In the genomic region with DNA sequence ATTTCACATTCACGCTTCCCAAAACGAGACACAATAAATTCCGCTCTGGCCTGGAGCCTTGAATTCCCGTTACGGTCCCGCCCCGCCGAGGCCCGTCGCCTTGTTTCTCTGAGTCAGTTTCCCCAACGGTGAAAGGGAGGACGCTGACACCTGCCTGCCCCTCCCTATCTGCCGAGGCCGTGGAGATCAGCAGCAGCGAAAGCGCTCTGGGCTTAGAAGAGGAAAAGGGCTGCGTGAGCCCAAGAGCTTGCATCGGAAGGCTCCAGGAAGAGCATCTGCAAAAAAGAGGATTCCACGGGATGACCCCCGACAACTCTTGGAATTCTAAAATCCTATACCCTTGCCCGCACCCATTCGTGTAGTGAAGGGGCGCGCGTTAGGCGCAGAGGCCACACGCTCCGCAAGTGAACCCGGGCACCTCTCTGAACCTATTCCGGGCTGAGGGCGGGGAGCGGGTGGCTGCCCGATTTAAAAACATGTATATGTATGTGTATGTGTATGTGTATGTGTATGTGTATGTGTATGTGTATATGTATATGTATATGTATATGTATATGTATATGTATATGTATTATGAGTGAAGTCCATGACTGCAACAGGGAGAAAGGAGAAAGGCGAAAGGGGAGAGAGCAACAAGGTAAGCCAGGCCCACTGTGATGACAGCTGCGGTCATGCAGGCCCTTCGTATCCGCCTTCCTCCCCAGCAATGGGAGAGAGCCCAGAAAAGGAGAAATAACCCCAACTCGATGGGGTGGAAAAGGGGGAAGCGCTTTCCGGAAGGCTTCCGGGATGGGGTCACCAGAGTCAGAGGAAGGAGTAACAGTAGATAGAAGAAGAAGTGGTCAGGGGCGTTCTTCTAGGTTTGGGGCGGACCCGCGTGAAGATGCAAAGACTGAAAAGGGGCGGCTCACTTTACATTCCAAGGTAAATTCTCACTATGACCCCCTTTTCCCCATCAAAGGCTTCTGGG, we compare ENCODE assay signal across 8 cellular contexts. TPM values are rescaled to one million over a fixed set of nuclear protein-coding genes. Genes with fewer than 3 reads are reported as not detected.
DNase-seq lines count a peak whose midpoint lies in the region; ATAC-seq, FAIRE-seq and TF ChIP-seq lines count a peak whose summit lies in the region.

No MANE protein-coding gene starts in this region.

- H3K9me3 ChIP-seq in endothelial cell of umbilical vein (replicated peaks; ENCODE audit: control insufficient read depth, insufficient read depth, low read length) (no peaks in the 10 kb centered on the region), stomach (no peaks in the 10 kb centered on the region)

- H3K36me3 ChIP-seq in endothelial cell of umbilical vein (ENCODE audit: control insufficient read depth in 2 of 2, extremely low read depth in 1 of 2, insufficient read depth in 2 of 2, low read length in 2 of 2) (no peaks in the 10 kb centered on the region), stomach (no peaks in the 10 kb centered on the region)

- no peak for TF ChIP-seq CTCF in endothelial cell of umbilical vein (IDR thresholded peaks at IDR 0.05; ENCODE audit: extremely low read depth in 1 of 2, insufficient read depth in 1 of 2, low read depth in 1 of 2, low read length in 2 of 2)
- TF ChIP-seq CTCF in natural killer cell (IDR thresholded peaks at IDR 0.05), result no peak
- no peak for TF ChIP-seq CTCF in stomach (IDR thresholded peaks at IDR 0.05)

- peak; percentile 6 for DNase-seq in SHP77 treated with DMSO at 0.1 percent for 48 hours (lab: John Stamatoyannopoulos, UW)
- DNase-seq in SHP77 (lab: John Stamatoyannopoulos, UW), result no peak
- DNase-seq in M059J (ENCODE audit: low read depth), result peak; percentile 49
- peak; percentile 75 to 78 for DNase-seq in activated CD4-positive, alpha-beta T cell treated with anti-CD3 and anti-CD28 coated beads, Interleukin-2, amount 50 U/mL, for 48 hours
- DNase-seq in endothelial cell of umbilical vein (ENCODE audit: low read depth, low spot score), result no peak
- no peak for DNase-seq in natural killer cell
- DNase-seq in stomach, result peak; percentile 63
- DNase-seq in HuH-7 (ENCODE audit: low spot score), result no peak

- H3K27me3 ChIP-seq in endothelial cell of umbilical vein (ENCODE audit: control insufficient read depth in 2 of 2, insufficient read depth in 2 of 2, low read length in 2 of 2) (no peaks in the 10 kb centered on the region), stomach (no peaks in the 10 kb centered on the region)

- intact Hi-C loops in endothelial cell of umbilical vein (cut with micrococcal nuclease) (loop anchor here (2.0 to 5.0 kb wide), 2 partner anchors 113 to 460 kb away; a partner anchor contains a TSS), natural killer cell (cut with micrococcal nuclease) (loop anchor here (2.0 to 5.0 kb wide), 3 partner anchors 105 to 455 kb away; a partner anchor contains a TSS), stomach (cut with DNase I; ENCODE audit: low total_unique reads) (loop anchor here (10.0 kb wide), 1 partner anchor 113 kb away; no protein-coding TSS in a partner anchor)

- dilution Hi-C loops in endothelial cell of umbilical vein (cut with MboI; ENCODE audit: extremely low pct_ligation_motif_present, low sequenced_read_pairs), result no loop called here

- TF ChIP-seq POLR2A in endothelial cell of umbilical vein (IDR thresholded peaks at IDR 0.05; ENCODE audit: low read depth, low read length) (no peak), stomach (IDR thresholded peaks at IDR 0.05) (no peak)

- H3K36me3 Mint-ChIP-seq in natural killer cell, result no peaks in the 10 kb centered on the region

- H3K27ac ChIP-seq in endothelial cell of umbilical vein (ENCODE audit: insufficient read depth, low read depth, low read length), result peak overlapping the region; percentile 69
- H3K27ac ChIP-seq in stomach, result peak overlapping the region; percentile 90 to 97 (median 92)

- peak; percentile 13 for TF ChIP-seq EP300 in stomach (IDR thresholded peaks at IDR 0.05)

- FAIRE-seq in endothelial cell of umbilical vein (lab: Jason Lieb, UNC), result no peak

- peak in 1 of 3 donors; percentile 7 for ATAC-seq in natural killer cell

- peak overlapping the region; percentile 77 for H3K4me2 ChIP-seq in endothelial cell of umbilical vein (ENCODE audit: insufficient read depth, low read length)

- H2AFZ ChIP-seq in endothelial cell of umbilical vein (ENCODE audit: low read depth, low read length), result peak overlapping the region; percentile 84

- peaks cover 35% of the 10 kb centered on the region for H3K79me2 ChIP-seq in endothelial cell of umbilical vein (ENCODE audit: control insufficient read depth, insufficient read depth, low read length)

- POLR2A ChIA-PET in endothelial cell of umbilical vein (lab: Charles Lee), result interaction anchor here (0.6 to 1.0 kb wide), 5 partner anchors 8 to 201 kb away, joined by 3 to 4 read pairs (median 3); no protein-coding TSS in a partner anchor

- H3K27ac Mint-ChIP-seq in natural killer cell, result peak overlapping the region; percentile 97

- peak overlapping the region; percentile 23 to 65 (median 40) for H3K4me3 ChIP-seq in endothelial cell of umbilical vein (replicated peaks in 1 of 3; ENCODE audit: insufficient read depth in 1 of 3, low read depth in 1 of 3, low read length in 3 of 3)
- peak overlapping the region; percentile 85 to 98 (median 94) for H3K4me3 ChIP-seq in stomach

- no peaks in the 10 kb centered on the region for H3K9me3 Mint-ChIP-seq in natural killer cell

- peaks cover 34 to 39% of the 10 kb centered on the region in 2 donors for H3K4me1 Mint-ChIP-seq in natural killer cell

- H3K9ac ChIP-seq in endothelial cell of umbilical vein (replicated peaks; ENCODE audit: extremely low read depth, insufficient read depth, low read length), result peak overlapping the region; percentile 75

- no peaks in the 10 kb centered on the region for H4K20me1 ChIP-seq in endothelial cell of umbilical vein (replicated peaks; ENCODE audit: control insufficient read depth, extremely low read depth, insufficient read depth, low read length)

- CTCF ChIA-PET in endothelial cell of umbilical vein (lab: Charles Lee), result interaction anchor here (0.7 to 4.9 kb wide), 10 partner anchors 9 to 261 kb away, joined by 3 to 29 read pairs (median 5); no protein-coding TSS in a partner anchor

- no peaks in the 10 kb centered on the region for H3K9me1 ChIP-seq in endothelial cell of umbilical vein (replicated peaks; ENCODE audit: control insufficient read depth, extremely low read depth, insufficient read depth, low read length)

- TSS peak; percentile 99 for BruUV-seq in endothelial cell of umbilical vein (replicated peaks; lab: Mats Ljungman, UMichigan)

- H3K4me3 Mint-ChIP-seq in natural killer cell, result peak overlapping the region; percentile 95

- H3K4me1 ChIP-seq in endothelial cell of umbilical vein (ENCODE audit: control insufficient read depth, extremely low read depth, insufficient read depth, low read length), result peaks cover 21% of the 10 kb centered on the region
- H3K4me1 ChIP-seq in stomach, result peaks cover 4 to 42% (median 36%) of the 10 kb centered on the region in 4 donors

- H3K27me3 Mint-ChIP-seq in natural killer cell (ENCODE audit: low read depth in 2 of 2), result no peaks in the 10 kb centered on the region

- WGBS in stomach, 5 donors, result 19 to 22% (median 21%) methylated on average over 46 of the region's 46 CpGs

TF ChIP-seq in endothelial cell of umbilical vein, 7 proteins besides CTCF, POLR2A, EP300 and RAD21:
- TF ChIP-seq MYC (IDR thresholded peaks at IDR 0.05; ENCODE audit: low read depth, low read length) (no peak), POLR2AphosphoS5 (IDR thresholded peaks at IDR 0.05; ENCODE audit: insufficient read depth, low read depth, low read length) (no peak), JUN (IDR thresholded peaks at IDR 0.05; ENCODE audit: borderline replicate concordance, insufficient read depth, insufficient read length, low read depth) (no peak), EZH2 (IDR thresholded peaks at IDR 0.05; ENCODE audit: borderline replicate concordance, low read depth, low read length, severe bottlenecking) (no peak), FOS (IDR thresholded peaks at IDR 0.05; ENCODE audit: borderline replicate concordance, insufficient read depth, low read length) (no peak)
- TF ChIP-seq, protein P1, sequence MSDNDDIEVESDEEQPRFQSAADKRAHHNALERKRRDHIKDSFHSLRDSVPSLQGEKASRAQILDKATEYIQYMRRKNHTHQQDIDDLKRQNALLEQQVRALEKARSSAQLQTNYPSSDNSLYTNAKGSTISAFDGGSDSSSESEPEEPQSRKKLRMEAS (IDR thresholded peaks at IDR 0.05; ENCODE audit: insufficient read depth, insufficient read length), result no peak
TF ChIP-seq in endothelial cell of umbilical vein: peak in this region for 0.

RNA-seq across cellular contexts. Expression of a gene that starts 0.9 kb away (rescaled TPM):
- 25.4 and 25.8 TPM in 2 replicates for total RNA-seq in M059J (2014; rRNA removed; shearing (Covaris generic))
- total RNA-seq in endothelial cell of umbilical vein, result 44.1 and 48.6 TPM in 2 replicates
- 11.6 and 13.6 TPM in 2 replicates for polyA plus RNA-seq in endothelial cell of umbilical vein
- 7.5 and 8.4 TPM in 2 replicates for polyA plus RNA-seq in endothelial cell of umbilical vein (2011; cell fraction: cytosol; rRNA removed)
- polyA plus RNA-seq in endothelial cell of umbilical vein (2011; cell fraction: nucleus; rRNA removed), result 29.8 and 33.1 TPM in 2 replicates
- polyA plus RNA-seq in endothelial cell of umbilical vein (2012), result 17.1 and 21.6 TPM in 2 replicates
- polyA minus RNA-seq in endothelial cell of umbilical vein, result 53.2 and 69.2 TPM in 2 replicates
- polyA minus RNA-seq in endothelial cell of umbilical vein (2011; cell fraction: cytosol; rRNA and poly(A)+ RNA removed), result 13.6 TPM
- polyA minus RNA-seq in endothelial cell of umbilical vein (2011; cell fraction: nucleus; rRNA and poly(A)+ RNA removed), result 57.8 and 70.7 TPM in 2 replicates
- total RNA-seq in natural killer cell, result 10 to 100 TPM; 81.8 to 91.9 (median 83.5) TPM
- total RNA-seq in stomach, result 100 to 1,000 TPM in 2 of 5 donors, 10 to 100 TPM in 3; 40.4 to 706 (median 99.8) TPM
- 10 to 100 TPM; 11.1 to 20.2 (median 14.7) TPM for polyA plus RNA-seq in stomach

RNA-seq across cellular contexts. Expression of a gene that starts 41.8 kb away (rescaled TPM):
- total RNA-seq in M059J (2014; rRNA removed; shearing (Covaris generic)), result 0.07 TPM in 1 of 2 replicates, not detected in the other
- total RNA-seq in endothelial cell of umbilical vein, result not detected in 2 replicates
- not detected in 2 replicates for polyA plus RNA-seq in endothelial cell of umbilical vein
- 0.10 TPM in 1 of 2 replicates, not detected in the other for polyA plus RNA-seq in endothelial cell of umbilical vein (2011; cell fraction: cytosol; rRNA removed)
- polyA plus RNA-seq in endothelial cell of umbilical vein (2011; cell fraction: nucleus; rRNA removed), result not detected in 2 replicates
- polyA plus RNA-seq in endothelial cell of umbilical vein (2012), result not detected in 2 replicates
- not detected in 2 replicates for polyA minus RNA-seq in endothelial cell of umbilical vein
- not detected for polyA minus RNA-seq in endothelial cell of umbilical vein (2011; cell fraction: cytosol; rRNA and poly(A)+ RNA removed)
- polyA minus RNA-seq in endothelial cell of umbilical vein (2011; cell fraction: nucleus; rRNA and poly(A)+ RNA removed), result not detected in 2 replicates
- not detected for total RNA-seq in natural killer cell
- total RNA-seq in stomach, result not detected
- under 1 TPM in 2 of 3 donors, not detected in 1; 0.08 to 0.25 TPM for polyA plus RNA-seq in stomach

Comparison
In these comparisons a context has a peak if more than half of its experiments do, and no peak if none do; other contexts are left out.
1. DNase-seq: peak in SHP77 treated with DMSO at 0.1 percent for 48 hours (single experiment), M059J (single experiment), activated CD4-positive, alpha-beta T cell treated with anti-CD3 and anti-CD28 coated beads, Interleukin-2, amount 50 U/mL, for 48 hours (2 of 2) and stomach (single experiment); none in SHP77 (0 of 2), endothelial cell of umbilical vein (single experiment), natural killer cell (single experiment) and HuH-7 (single experiment).